23 cellular contexts compared by ENCODE assay signal in genomic region chr16:563072-563644, GRCh38. TPM values are rescaled to one million over a fixed set of nuclear protein-coding genes. Genes with fewer than 3 reads are reported as not detected.
"Had no signal": no experiment of that assay in that cellular context is flagged by ENCODE, and none has a peak within 500 bp of the region (broad histone marks: within the 10 kb centered on the region; RNA-seq: fewer than 3 reads in every experiment).

No MANE protein-coding gene starts in this region.

- H3K27ac Mint-ChIP-seq: nephron progenitor cell had no signal

- H3K36me3 Mint-ChIP-seq: naive thymus-derived CD4-positive, alpha-beta T cell had no signal

- H3K36me3 ChIP-seq: esophagus muscularis mucosa, gastrocnemius medialis, heart right ventricle, ovary, right atrium auricular region, stomach, thoracic aorta, transverse colon had no signal

- DNase-seq: cortex of kidney; effector memory CD4-positive, alpha-beta T cell; gastrocnemius medialis; heart right ventricle; hypothalamus; kidney glomerular epithelial cell; naive thymus-derived CD4-positive, alpha-beta T cell; nephron progenitor cell; ovary; small intestine; stimulated activated CD4-positive, alpha-beta T cell treated with anti-CD3 and anti-CD28 coated beads, Interleukin-12 subunit alpha, Interleukin-12 subunit beta, amount 100 ng/mL, for 4 hours; stimulated activated naive CD4-positive, alpha-beta T cell; stomach; transverse colon had no signal

- H3K4me3 ChIP-seq: esophagus muscularis mucosa, gastrocnemius medialis, heart right ventricle, ovary, right atrium auricular region, stomach, thoracic aorta, transverse colon had no signal

- H3K9me3 Mint-ChIP-seq: nephron progenitor cell had no signal

- H3K9me3 ChIP-seq: esophagus muscularis mucosa, gastrocnemius medialis, heart right ventricle, ovary, right atrium auricular region, stomach, thoracic aorta, transverse colon had no signal

- H3K27ac ChIP-seq: esophagus muscularis mucosa, gastrocnemius medialis, heart right ventricle, ovary, right atrium auricular region, stomach, thoracic aorta, transverse colon had no signal

RNA-seq across cellular contexts. Expression of gene PRR35, which starts 3.0 kb away (rescaled TPM):
- total RNA-seq: esophagus muscularis mucosa; fibroblast of villous mesenchyme; gastrocnemius medialis; heart right ventricle; liver; lung microvascular endothelial cell; mesenteric fat pad; naive thymus-derived CD4-positive, alpha-beta T cell; ovary; posterior vena cava; right atrium auricular region; stomach; transverse colon; ureter had no signal
- polyA plus RNA-seq: heart right ventricle; liver; naive thymus-derived CD4-positive, alpha-beta T cell; ovary; small intestine; stomach had no signal
